8 cellular contexts compared by ENCODE assay signal in genomic region chr17:29617125-29617480, GRCh38. TPM values are rescaled to one million over a fixed set of nuclear protein-coding genes. Genes with fewer than 3 reads are reported as not detected.
A peak's percentile ranks its signal among the peaks of the same experiment; 100 is the strongest.
DNase-seq lines count a peak whose midpoint lies in the region; ATAC-seq and TF ChIP-seq lines count a peak whose summit lies in the region.

No MANE protein-coding gene starts in this region.

- intact Hi-C loops in OCI-LY7 (cut with micrococcal nuclease; ENCODE audit: unreplicated experiment) = loop anchor here (5.0 kb wide), 3 partner anchors 35 to 475 kb away; no protein-coding TSS in a partner anchor

- CTCF ChIA-PET in OCI-LY7 (lab: Charles Lee; ENCODE audit: unreplicated experiment) = interaction anchor here (0.6 to 1.7 kb wide), 7 partner anchors 9 to 314 kb away, joined by 3 to 9 read pairs (median 3); no protein-coding TSS in a partner anchor

- H3K9me3 Mint-ChIP-seq in activated T-helper 17 cell treated with anti-CD3 and anti-CD28 coated beads, Interleukin-2, amount 50 U/mL, for 72 hours = no peaks in the 10 kb centered on the region

- DNase-seq in OCI-LY7 (ENCODE audit: low spot score) = peak; percentile 91
- peak; percentile 47 for DNase-seq in fibroblast of the conjunctiva (ENCODE audit: low read depth)
- no peak for DNase-seq in cortex of kidney (lab: John Stamatoyannopoulos, UW)

- H3K9ac ChIP-seq in stomach smooth muscle (ENCODE audit: low read length in 2 of 2) = peak overlapping the region in 1 of 2 donors; percentile 44

- H3K36me3 Mint-ChIP-seq in activated T-helper 17 cell treated with anti-CD3 and anti-CD28 coated beads, Interleukin-2, amount 50 U/mL, for 72 hours (ENCODE audit: low read depth) = no peaks in the 10 kb centered on the region

- BruUV-seq in OCI-LY7 (replicated peaks; lab: Mats Ljungman, UMichigan) = no TSS peak

- H3K36me3 ChIP-seq in OCI-LY7 (ENCODE audit: insufficient read depth, low read length) (0 out of 2 replicates have a peak, but pooled peaks cover 5% of the 10 kb centered on the region), neutrophil (no peaks in the 10 kb centered on the region), stomach smooth muscle (ENCODE audit: control insufficient read depth in 2 of 2, insufficient read depth in 2 of 2, low read length in 2 of 2) (no peaks in the 10 kb centered on the region)

- H3K27ac Mint-ChIP-seq in activated T-helper 17 cell treated with anti-CD3 and anti-CD28 coated beads, Interleukin-2, amount 50 U/mL, for 72 hours = peak overlapping the region; percentile 52

- 0 out of 2 replicates have a peak, but pooled peaks cover 10% of the 10 kb centered on the region for H4K20me1 ChIP-seq in OCI-LY7 (ENCODE audit: insufficient read depth, low read length)

- H2AFZ ChIP-seq in OCI-LY7 (ENCODE audit: low read length) = peak overlapping the region; percentile 84; the same call in 1 of the 2 replicates

- peak overlapping the region; percentile 86 for H3K4me2 ChIP-seq in OCI-LY7 (ENCODE audit: low read length)

- H3K4me1 ChIP-seq in OCI-LY7 (ENCODE audit: insufficient read depth, low read length, poor library complexity, severe bottlenecking) (peaks cover 46% of the 10 kb centered on the region), neutrophil (ENCODE audit: control insufficient read depth in 1 of 2, insufficient read depth in 1 of 2, low read depth in 1 of 2, low read length in 1 of 2) (peaks cover 58 to 59% of the 10 kb centered on the region in 2 experiments), stomach smooth muscle (ENCODE audit: control insufficient read depth, insufficient read depth, low read length) (peaks cover 92% of the 10 kb centered on the region)

- H3K27me3 ChIP-seq in neutrophil (peaks cover 100% of the 10 kb centered on the region), stomach smooth muscle (ENCODE audit: control insufficient read depth in 1 of 2, insufficient read depth in 2 of 2, low read length in 2 of 2) (no peaks in the 10 kb centered on the region)

- H3K4me3 ChIP-seq in OCI-LY7 (ENCODE audit: low read depth, low read length, poor library complexity, severe bottlenecking) = peak overlapping the region; percentile 58
- H3K4me3 ChIP-seq in neutrophil (ENCODE audit: low read depth in 1 of 2, low read length in 1 of 2) = peak overlapping the region; percentile 67
- peak overlapping the region; percentile 54 to 69 for H3K4me3 ChIP-seq in stomach smooth muscle (ENCODE audit: low read length in 2 of 2)

- POLR2A ChIA-PET in OCI-LY7 (lab: Charles Lee) = interaction anchor here (0.5 to 1.1 kb wide), 2 partner anchors 163 to 637 kb away, joined by 4 read pairs; no protein-coding TSS in a partner anchor

- H3K27ac ChIP-seq in OCI-LY7 (ENCODE audit: low read depth, low read length, poor library complexity, severe bottlenecking) (peak overlapping the region; percentile 32), neutrophil (no peak overlapping the region), stomach smooth muscle (ENCODE audit: low read length) (no peak overlapping the region)

- peak; percentile 55 for ATAC-seq in GM18502 (IDR thresholded peaks at IDR 0.05; ENCODE audit: poor library complexity, unreplicated experiment)
- ATAC-seq in HG03521 (IDR thresholded peaks at IDR 0.05; ENCODE audit: unreplicated experiment) = peak; percentile 39
- peak; percentile 79 for ATAC-seq in activated T-helper 17 cell treated with anti-CD3 and anti-CD28 coated beads, Interleukin-2, amount 50 U/mL, for 72 hours (replicated peaks)

- H3K9me3 ChIP-seq in OCI-LY7 (ENCODE audit: low read length) (no peaks in the 10 kb centered on the region), neutrophil (no peaks in the 10 kb centered on the region), stomach smooth muscle (ENCODE audit: control insufficient read depth in 2 of 2, low read length in 2 of 2) (no peaks in the 10 kb centered on the region)

- peaks cover 23% of the 10 kb centered on the region for H3K4me1 Mint-ChIP-seq in activated T-helper 17 cell treated with anti-CD3 and anti-CD28 coated beads, Interleukin-2, amount 50 U/mL, for 72 hours

- peak overlapping the region; percentile 85 for H3K4me3 Mint-ChIP-seq in activated T-helper 17 cell treated with anti-CD3 and anti-CD28 coated beads, Interleukin-2, amount 50 U/mL, for 72 hours

- H3K79me2 ChIP-seq in OCI-LY7 (ENCODE audit: insufficient read depth, low read depth, low read length) = no peaks in the 10 kb centered on the region

- H3K9me2 ChIP-seq in OCI-LY7 (ENCODE audit: insufficient read depth, low read length) = no peaks in the 10 kb centered on the region

- TF ChIP-seq CTCF in OCI-LY7 (conservative IDR thresholded peaks at IDR 0.05; ENCODE audit: low read length) (peak; percentile 87), neutrophil (IDR thresholded peaks at IDR 0.05) (peak; percentile 72)

- H3K27me3 Mint-ChIP-seq in activated T-helper 17 cell treated with anti-CD3 and anti-CD28 coated beads, Interleukin-2, amount 50 U/mL, for 72 hours = no peaks in the 10 kb centered on the region

RNA-seq across cellular contexts. Expression of gene CORO6, which starts 5.6 kb away (rescaled TPM):
- total RNA-seq in OCI-LY7 (2014; rRNA removed; shearing (Covaris generic)) = 3.9 and 5.9 TPM in 2 replicates
- total RNA-seq in OCI-LY7 (2022) = 6.2 and 7.5 TPM in 2 replicates
- total RNA-seq in activated T-helper 17 cell treated with anti-CD3 and anti-CD28 coated beads, Interleukin-2, amount 50 U/mL, for 72 hours = 10 to 100 TPM in 1 of 2 donors, 1 to 10 TPM in 1; 2.5 to 12.0 TPM

RNA-seq across cellular contexts. Expression of gene ANKRD13B, which starts 24.2 kb away (rescaled TPM):
- total RNA-seq in OCI-LY7 (2014; rRNA removed; shearing (Covaris generic)) = 17.8 and 22.8 TPM in 2 replicates
- total RNA-seq in OCI-LY7 (2022) = 30.5 and 32.8 TPM in 2 replicates
- total RNA-seq in activated T-helper 17 cell treated with anti-CD3 and anti-CD28 coated beads, Interleukin-2, amount 50 U/mL, for 72 hours = 10 to 100 TPM; 10.4 to 27.7 TPM

RNA-seq across cellular contexts. Expression of gene GIT1, which starts 27.7 kb away (rescaled TPM):
- total RNA-seq in OCI-LY7 (2014; rRNA removed; shearing (Covaris generic)) = 38.8 and 44.3 TPM in 2 replicates
- total RNA-seq in OCI-LY7 (2022) = 60.2 and 69.6 TPM in 2 replicates
- 10 to 100 TPM; 52.4 to 65.7 TPM for total RNA-seq in activated T-helper 17 cell treated with anti-CD3 and anti-CD28 coated beads, Interleukin-2, amount 50 U/mL, for 72 hours

RNA-seq across cellular contexts. Expression of gene TP53I13, which starts 48.6 kb away (rescaled TPM):
- total RNA-seq in OCI-LY7 (2014; rRNA removed; shearing (Covaris generic)) = 27.5 and 30.9 TPM in 2 replicates
- 20.8 and 26.5 TPM in 2 replicates for total RNA-seq in OCI-LY7 (2022)
- 10 to 100 TPM; 45.7 to 58.1 TPM for total RNA-seq in activated T-helper 17 cell treated with anti-CD3 and anti-CD28 coated beads, Interleukin-2, amount 50 U/mL, for 72 hours

RNA-seq across cellular contexts. Expression of gene ABHD15, which starts 50.3 kb away (rescaled TPM):
- total RNA-seq in OCI-LY7 (2014; rRNA removed; shearing (Covaris generic)) = 7.7 and 8.5 TPM in 2 replicates
- total RNA-seq in OCI-LY7 (2022) = 13.9 and 15.3 TPM in 2 replicates
- total RNA-seq in activated T-helper 17 cell treated with anti-CD3 and anti-CD28 coated beads, Interleukin-2, amount 50 U/mL, for 72 hours = 10 to 100 TPM; 10.1 to 15.1 TPM
